1 cellular context compared by ENCODE assay signal in the genomic region with DNA sequence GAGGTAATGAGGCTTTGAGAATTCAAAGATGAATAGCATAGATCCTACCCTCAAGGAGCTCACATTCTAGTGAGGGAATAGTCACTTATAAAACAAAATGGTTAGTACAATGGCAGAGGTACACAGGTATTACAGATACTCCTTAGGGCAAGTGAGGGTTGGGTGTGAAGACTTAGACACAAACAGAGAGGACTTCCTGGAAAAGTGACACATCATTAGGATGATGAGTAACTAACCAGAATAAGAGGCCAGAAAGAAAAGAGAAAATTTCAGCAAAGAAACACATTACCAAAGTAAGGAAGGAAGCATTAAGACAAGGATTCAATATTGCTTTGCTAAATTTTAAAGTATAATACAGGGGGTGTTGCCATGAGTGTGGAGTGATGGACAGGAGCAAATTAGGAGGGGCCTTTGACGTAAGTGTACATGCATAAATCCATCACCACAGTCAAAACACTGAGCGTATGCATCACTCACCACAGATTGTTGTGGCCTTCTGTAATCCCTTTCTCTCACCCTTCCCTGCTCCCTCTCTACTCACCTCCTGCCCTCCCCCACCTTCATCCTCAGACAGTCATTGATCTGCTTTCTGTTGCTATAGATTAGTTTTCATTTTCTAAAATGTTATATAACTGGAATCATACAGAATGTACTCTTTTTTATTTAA.
TF ChIP-seq lines count a peak whose summit lies in the region.

No MANE protein-coding gene starts in this region.

TF ChIP-seq in HepG2, 621 proteins besides CTCF, POLR2A, EP300 and RAD21 (continued from another document):
- no peak for TF ChIP-seq ZNF550 (CRISPR knock-in tag; IDR thresholded peaks at IDR 0.05; ENCODE audit: borderline replicate concordance)
